ENCODE assay signal across 18 cellular contexts in genomic region chr19:3459965-3460582, GRCh38. TPM values are rescaled to one million over a fixed set of nuclear protein-coding genes. Genes with fewer than 3 reads are reported as not detected.
DNase-seq lines count a peak whose midpoint lies in the region; ATAC-seq and TF ChIP-seq lines count a peak whose summit lies in the region.
"Had no signal": no experiment of that assay in that cellular context is flagged by ENCODE, and none has a peak within 500 bp of the region (broad histone marks: within the 10 kb centered on the region; RNA-seq: fewer than 3 reads in every experiment).

No MANE protein-coding gene starts in this region.

- H3K27me3 ChIP-seq in right cardiac atrium (ENCODE audit: control insufficient read depth, insufficient read depth) (no peaks in the 10 kb centered on the region), parathyroid adenoma (ENCODE audit: control insufficient read depth, insufficient read depth, low read length) (no peaks in the 10 kb centered on the region), upper lobe of right lung (no peaks in the 10 kb centered on the region)

- H3K9ac ChIP-seq in parathyroid adenoma, result no peak overlapping the region

- H3K4me3 ChIP-seq in right cardiac atrium (ENCODE audit: low read length), result no peak overlapping the region
- no peak overlapping the region for H3K4me3 ChIP-seq in parathyroid adenoma (ENCODE audit: low read depth, low read length)
- H3K4me3 ChIP-seq in upper lobe of right lung, result no peak overlapping the region

- H3K36me3 ChIP-seq in parathyroid adenoma (ENCODE audit: control insufficient read depth, insufficient read depth, low read length) (no peaks in the 10 kb centered on the region), upper lobe of right lung (peaks cover 59% of the 10 kb centered on the region)

- peaks cover 12% of the 10 kb centered on the region for H3K4me1 ChIP-seq in right cardiac atrium (ENCODE audit: control insufficient read depth, insufficient read depth, low read length)
- H3K4me1 ChIP-seq in parathyroid adenoma, result peaks cover 8% of the 10 kb centered on the region
- H3K4me1 ChIP-seq in upper lobe of right lung, result peaks cover 20% of the 10 kb centered on the region

- no peak overlapping the region for H2AFZ ChIP-seq in parathyroid adenoma

- H3K4me2 ChIP-seq in parathyroid adenoma (ENCODE audit: low read length), result no peak overlapping the region

- no peak for ATAC-seq in activated T-cell treated with anti-CD3 and anti-CD28 coated beads, Interleukin-2, amount 50 U/mL, for 4 hours
- ATAC-seq in right cardiac atrium (peak; percentile 0 to 3), upper lobe of right lung (no peak), omental fat pad (ENCODE audit: low FRiP score) (no peak)

- H3K4me3 Mint-ChIP-seq in activated T-cell treated with anti-CD3 and anti-CD28 coated beads, Interleukin-2, amount 50 U/mL, for 24 hours, result no peak overlapping the region
- no peak overlapping the region for H3K4me3 Mint-ChIP-seq in activated T-cell treated with anti-CD3 and anti-CD28 coated beads, Interleukin-2, amount 50 U/mL, for 4 hours
- H3K4me3 Mint-ChIP-seq: CD4-positive, alpha-beta memory T cell; stimulated activated naive B cell treated with anti-CD40 and anti-IgM and Interleukin-4, amounts not matched to agents 10 μg/mL and 1 μg/mL and 100 μg/mL, for 72 hours had no signal

- H3K79me2 ChIP-seq in parathyroid adenoma, result peaks cover 5% of the 10 kb centered on the region

- 57% methylated on average over 15 of the region's 15 CpGs for WGBS in right cardiac atrium

- H3K9me3 ChIP-seq in right cardiac atrium (ENCODE audit: control insufficient read depth, low read length) (no peaks in the 10 kb centered on the region), parathyroid adenoma (ENCODE audit: control insufficient read depth, low read length) (no peaks in the 10 kb centered on the region), upper lobe of right lung (no peaks in the 10 kb centered on the region)

- no peak for DNase-seq in activated T-cell treated with anti-CD3 and anti-CD28 coated beads, Interleukin-2, amount 50 U/mL, for 24 hours
- DNase-seq in activated T-cell treated with anti-CD3 and anti-CD28 coated beads, Interleukin-2, amount 50 U/mL, for 4 hours, result no peak
- DNase-seq in right cardiac atrium (peak in 1 of 3 donors; percentile 70), upper lobe of right lung (no peak), AML-193 (lab: John Stamatoyannopoulos, UW) (no peak), omental fat pad (ENCODE audit: low spot score) (no peak)
- no peak for DNase-seq in activated T-cell treated with anti-CD3 and anti-CD28 coated beads, Interleukin-2, amount 50 U/mL, for 1 hour
- DNase-seq: activated CD4-positive, alpha-beta T cell treated with anti-CD3 and anti-CD28 coated beads, Interleukin-2, amount 50 U/mL, for 4 hours; activated effector memory CD4-positive, alpha-beta T cell treated with anti-CD3 and anti-CD28 coated beads, Interleukin-2, amount 50 U/mL, for 16 hours; CD4-positive, alpha-beta memory T cell; KBM-7; NCI-H526 treated with DMSO at 0.1 percent for 48 hours; SHP77; stimulated activated CD4-positive, alpha-beta T cell treated with anti-CD3 and anti-CD28 coated beads, Interleukin-4, amount 100 ng/mL, for 1 hour; stimulated activated naive B cell treated with anti-CD40 and anti-IgM and Interleukin-4, amounts not matched to agents 10 μg/mL and 1 μg/mL and 100 μg/mL, for 72 hours had no signal

- intact Hi-C loops in right cardiac atrium (cut with DNase I), result no loop called here
- intact Hi-C loops in upper lobe of right lung (cut with DNase I), result no loop called here

- H3K27ac ChIP-seq in right cardiac atrium (ENCODE audit: low read length) (peak overlapping the region; percentile 64), parathyroid adenoma (peak overlapping the region; percentile 34), upper lobe of right lung (peak overlapping the region; percentile 80)
- H3K27ac ChIP-seq: 22Rv1 had no signal

- H3K9me3 Mint-ChIP-seq in activated T-cell treated with anti-CD3 and anti-CD28 coated beads, Interleukin-2, amount 50 U/mL, for 24 hours, result no peaks in the 10 kb centered on the region
- no peaks in the 10 kb centered on the region for H3K9me3 Mint-ChIP-seq in activated T-cell treated with anti-CD3 and anti-CD28 coated beads, Interleukin-2, amount 50 U/mL, for 4 hours
- H3K9me3 Mint-ChIP-seq: CD4-positive, alpha-beta memory T cell; stimulated activated naive B cell treated with anti-CD40 and anti-IgM and Interleukin-4, amounts not matched to agents 10 μg/mL and 1 μg/mL and 100 μg/mL, for 72 hours had no signal

- no peaks in the 10 kb centered on the region for H3K4me1 Mint-ChIP-seq in activated T-cell treated with anti-CD3 and anti-CD28 coated beads, Interleukin-2, amount 50 U/mL, for 24 hours (ENCODE audit: low read depth)
- H3K4me1 Mint-ChIP-seq in activated T-cell treated with anti-CD3 and anti-CD28 coated beads, Interleukin-2, amount 50 U/mL, for 4 hours (ENCODE audit: low read depth), result peaks cover 3% of the 10 kb centered on the region
- H3K4me1 Mint-ChIP-seq: CD4-positive, alpha-beta memory T cell had no signal

- H3K27me3 Mint-ChIP-seq in activated T-cell treated with anti-CD3 and anti-CD28 coated beads, Interleukin-2, amount 50 U/mL, for 24 hours, result no peaks in the 10 kb centered on the region
- H3K27me3 Mint-ChIP-seq in activated T-cell treated with anti-CD3 and anti-CD28 coated beads, Interleukin-2, amount 50 U/mL, for 4 hours (ENCODE audit: low read depth), result no peaks in the 10 kb centered on the region
- H3K27me3 Mint-ChIP-seq: CD4-positive, alpha-beta memory T cell; stimulated activated naive B cell treated with anti-CD40 and anti-IgM and Interleukin-4, amounts not matched to agents 10 μg/mL and 1 μg/mL and 100 μg/mL, for 72 hours had no signal

- TF ChIP-seq CTCF in parathyroid adenoma (IDR thresholded peaks at IDR 0.05) (no peak), upper lobe of right lung (IDR thresholded peaks at IDR 0.05) (no peak), omental fat pad (IDR thresholded peaks at IDR 0.05) (no peak)

- peaks cover 19% of the 10 kb centered on the region for H3K36me3 Mint-ChIP-seq in activated T-cell treated with anti-CD3 and anti-CD28 coated beads, Interleukin-2, amount 50 U/mL, for 24 hours (ENCODE audit: low read depth)
- H3K36me3 Mint-ChIP-seq in activated T-cell treated with anti-CD3 and anti-CD28 coated beads, Interleukin-2, amount 50 U/mL, for 4 hours (ENCODE audit: insufficient read depth), result peaks cover 4% of the 10 kb centered on the region

- H3K27ac Mint-ChIP-seq in activated T-cell treated with anti-CD3 and anti-CD28 coated beads, Interleukin-2, amount 50 U/mL, for 24 hours, result peak overlapping the region; percentile 24
- H3K27ac Mint-ChIP-seq: CD4-positive, alpha-beta memory T cell; stimulated activated naive B cell treated with anti-CD40 and anti-IgM and Interleukin-4, amounts not matched to agents 10 μg/mL and 1 μg/mL and 100 μg/mL, for 72 hours had no signal

RNA-seq across cellular contexts. Expression of gene SMIM24, which starts 20.3 kb away (rescaled TPM):
- total RNA-seq in activated T-cell treated with anti-CD3 and anti-CD28 coated beads, Interleukin-2, amount 50 U/mL, for 4 hours, result not detected
- total RNA-seq in right cardiac atrium, result not detected
- not detected for polyA plus RNA-seq in right cardiac atrium
- total RNA-seq in upper lobe of right lung, result not detected
- not detected for total RNA-seq in omental fat pad
- total RNA-seq: CD4-positive, alpha-beta memory T cell had no signal
- polyA plus RNA-seq: CD4-positive, alpha-beta memory T cell had no signal

RNA-seq across cellular contexts. Expression of gene SMIM44, which starts 23.2 kb away (rescaled TPM):
- total RNA-seq in activated T-cell treated with anti-CD3 and anti-CD28 coated beads, Interleukin-2, amount 50 U/mL, for 4 hours, result not detected
- total RNA-seq in right cardiac atrium, result not detected
- not detected for polyA plus RNA-seq in right cardiac atrium
- total RNA-seq in upper lobe of right lung, result not detected
- not detected for total RNA-seq in omental fat pad
- total RNA-seq: CD4-positive, alpha-beta memory T cell; lower leg skin had no signal
- polyA plus RNA-seq: CD4-positive, alpha-beta memory T cell had no signal

RNA-seq across cellular contexts. Expression of gene DOHH, which starts 40.4 kb away (rescaled TPM):
- total RNA-seq in activated T-cell treated with anti-CD3 and anti-CD28 coated beads, Interleukin-2, amount 50 U/mL, for 4 hours, result 10 to 100 TPM; 39.2 to 49.9 (median 42.9) TPM
- total RNA-seq in right cardiac atrium, result 10 to 100 TPM in 3 of 4 donors, 1 to 10 TPM in 1; 9.8 to 14.2 (median 11.4) TPM
- 14.8 TPM for polyA plus RNA-seq in right cardiac atrium
- 12.2 TPM for total RNA-seq in upper lobe of right lung
- total RNA-seq in omental fat pad, result 10 to 100 TPM; 11.7 to 28.1 (median 13.0) TPM

RNA-seq across cellular contexts. Expression of gene FZR1, which starts 46.0 kb away (rescaled TPM):
- 10 to 100 TPM; 30.4 to 38.1 (median 33.2) TPM for total RNA-seq in activated T-cell treated with anti-CD3 and anti-CD28 coated beads, Interleukin-2, amount 50 U/mL, for 4 hours
- total RNA-seq in right cardiac atrium (10 to 100 TPM; 18.6 to 23.3 (median 21.8) TPM), upper lobe of right lung (30.8 TPM), omental fat pad (10 to 100 TPM; 10.0 to 33.1 (median 15.3) TPM)
- 14.3 TPM for polyA plus RNA-seq in right cardiac atrium

Comparison
In these comparisons a context has a peak if more than half of its experiments do, and no peak if none do; other contexts are left out.
1. ATAC-seq: peak in right cardiac atrium (2 of 2); none in activated T-cell treated with anti-CD3 and anti-CD28 coated beads, Interleukin-2, amount 50 U/mL, for 4 hours (0 of 2), upper lobe of right lung (single experiment) and omental fat pad (single experiment).
2. Peak in every context shown above with its lines, with median percentiles within 50 percentile points of each other: H3K27ac ChIP-seq.